Comparison of ENCODE assay signal across 21 cellular contexts in the genomic region with DNA sequence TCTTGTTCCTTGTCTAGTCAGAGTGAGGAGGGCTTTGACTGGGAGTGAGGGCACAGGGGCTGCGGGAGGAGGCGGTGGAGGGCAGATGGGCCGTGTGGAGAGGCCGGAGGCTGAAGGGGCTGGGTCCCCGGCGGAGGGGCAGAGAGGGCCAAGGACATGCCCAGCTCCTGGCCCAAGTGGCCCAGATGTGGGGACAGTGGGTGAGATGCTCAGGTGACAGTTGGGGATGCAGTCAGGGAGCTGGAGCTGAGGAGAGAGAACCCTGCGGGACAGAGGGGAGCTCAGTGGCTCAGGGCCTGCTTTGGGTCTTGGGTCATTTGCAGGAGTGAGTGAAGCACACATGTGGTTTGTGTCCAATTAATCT. TPM values are rescaled to one million over a fixed set of nuclear protein-coding genes. Genes with fewer than 3 reads are reported as not detected.
DNase-seq lines count a peak whose midpoint lies in the region; ATAC-seq and TF ChIP-seq lines count a peak whose summit lies in the region.
"Had no signal": no experiment of that assay in that cellular context is flagged by ENCODE, and none has a peak within 500 bp of the region (broad histone marks: within the 10 kb centered on the region; RNA-seq: fewer than 3 reads in every experiment).

No MANE protein-coding gene starts in this region.

- no peaks in the 10 kb centered on the region for H3K27me3 ChIP-seq in H9 (ENCODE audit: insufficient read depth, low read length)
- H3K27me3 ChIP-seq in mesenchymal stem cell (ENCODE audit: control insufficient read depth in 1 of 2, insufficient read depth in 1 of 2, low read length in 2 of 2), result no peaks in the 10 kb centered on the region

- H3K4me3 ChIP-seq in mesenchymal stem cell (ENCODE audit: insufficient read depth in 1 of 2, low read depth in 1 of 2, low read length in 2 of 2), result no peak overlapping the region

- H3K56ac ChIP-seq in H9 (ENCODE audit: insufficient read length, low read depth, low read length), result no peak overlapping the region

- H3K18ac ChIP-seq in H9 (ENCODE audit: insufficient read length, low read depth, low read length), result no peak overlapping the region
- H3K18ac ChIP-seq in mesenchymal stem cell (ENCODE audit: low read depth in 1 of 2, low read length in 2 of 2), result no peak overlapping the region

- H3K27me3 Mint-ChIP-seq in H9 (ENCODE audit: low read depth), result peaks cover 32% of the 10 kb centered on the region

- H2BK120ac ChIP-seq in H9 (ENCODE audit: low read depth, low read length, poor library complexity, severe bottlenecking) (no peak overlapping the region), mesenchymal stem cell (ENCODE audit: low read depth, low read length) (no peak overlapping the region)

- H2BK20ac ChIP-seq in H9 (ENCODE audit: low read depth, low read length, poor library complexity, severe bottlenecking), result no peak overlapping the region

- peak; percentile 45 for DNase-seq in activated effector memory CD4-positive, alpha-beta T cell treated with anti-CD3 and anti-CD28 coated beads, Interleukin-2, amount 50 U/mL, for 16 hours
- no peak for DNase-seq in activated effector memory CD4-positive, alpha-beta T cell treated with Interleukin-2 at 50 U/mL for 16 hours
- DNase-seq in H9, result peak; percentile 24
- DNase-seq in mesenchymal stem cell, result no peak
- no peak for DNase-seq in OCI-M1 (lab: John Stamatoyannopoulos, UW)
- DNase-seq: 8988T; AML-193; C1 segment of cervical spinal cord; CD4-positive, alpha-beta T cell; DMS153; DMS79 treated with DMSO at 0.1 percent for 48 hours; EL; GOT3; HCEC 1CT; HFFc6; IMR-90; Kasumi-1; KBM-7 had no signal

- no peaks in the 10 kb centered on the region for H3K79me2 ChIP-seq in H9 (ENCODE audit: insufficient read depth, low read length)

- ATAC-seq in HG02840 (IDR thresholded peaks at IDR 0.05; ENCODE audit: low FRiP score, unreplicated experiment), result no peak
- ATAC-seq in GM18861 (IDR thresholded peaks at IDR 0.05; ENCODE audit: unreplicated experiment), result no peak

- H2AK5ac ChIP-seq in H9 (ENCODE audit: insufficient read length, low read length), result no peak overlapping the region
- no peak overlapping the region for H2AK5ac ChIP-seq in mesenchymal stem cell (ENCODE audit: low read length, severe bottlenecking)

- H3K23ac ChIP-seq in H9 (ENCODE audit: insufficient read length, low read depth, low read length) (no peak overlapping the region), mesenchymal stem cell (ENCODE audit: low read length in 2 of 2) (no peak overlapping the region)

- H2BK12ac ChIP-seq in H9 (ENCODE audit: insufficient read length, low read depth, low read length), result no peak overlapping the region
- H2BK12ac ChIP-seq in mesenchymal stem cell (ENCODE audit: low read length in 2 of 2), result no peak overlapping the region

- H3K36me3 ChIP-seq in mesenchymal stem cell (ENCODE audit: control insufficient read depth in 1 of 2, insufficient read depth in 2 of 2, low read depth in 1 of 2, low read length in 2 of 2), result peaks cover 17 to 42% of the 10 kb centered on the region in 2 experiments

- H3K23me2 ChIP-seq in H9 (ENCODE audit: insufficient read length, low read depth, low read length, poor library complexity, severe bottlenecking), result no peaks in the 10 kb centered on the region

- H3K27ac ChIP-seq in H9 (ENCODE audit: insufficient read length, low read depth, low read length) (no peak overlapping the region), mesenchymal stem cell (ENCODE audit: low read length, poor library complexity, severe bottlenecking) (no peak overlapping the region)

- WGBS in H9 (ENCODE audit: extremely low coverage, insufficient read length, low lambda C conversion rate), result no CpG with 5 or more reads among the region's 7 CpGs
- WGBS in mesenchymal stem cell, result 98% methylated on average over 7 of the region's 7 CpGs

- H2BK5ac ChIP-seq in H9 (ENCODE audit: insufficient read length, low read length) (no peak overlapping the region), mesenchymal stem cell (ENCODE audit: low read depth, low read length, poor library complexity, severe bottlenecking) (no peak overlapping the region)

- H3K4me2 ChIP-seq in H9 (ENCODE audit: insufficient read depth, insufficient read length, low read length) (no peak overlapping the region), mesenchymal stem cell (ENCODE audit: low read length, poor library complexity, severe bottlenecking) (no peak overlapping the region)

- no peaks in the 10 kb centered on the region for H3K9me3 Mint-ChIP-seq in H9
- H3K9me3 Mint-ChIP-seq: CD4-positive, alpha-beta T cell; HFFc6 had no signal

- H3K4ac ChIP-seq in H9 (ENCODE audit: low read depth, low read length), result no peak overlapping the region
- no peak overlapping the region for H3K4ac ChIP-seq in mesenchymal stem cell (ENCODE audit: low read depth in 1 of 2, low read length in 2 of 2)

- no peak overlapping the region for H3T11ph ChIP-seq in H9 (ENCODE audit: low read length)

- H3K14ac ChIP-seq in H9 (ENCODE audit: insufficient read depth, low read length) (no peak overlapping the region), mesenchymal stem cell (ENCODE audit: low read length in 2 of 2) (no peak overlapping the region)

- no peaks in the 10 kb centered on the region for H4K20me1 ChIP-seq in H9 (ENCODE audit: control insufficient read depth, insufficient read depth, insufficient read length)

- H3K9ac ChIP-seq in H9 (ENCODE audit: extremely low read depth, insufficient read length, low read length), result no peak overlapping the region
- peak overlapping the region; percentile 74 for H3K9ac ChIP-seq in mesenchymal stem cell (ENCODE audit: low read length)

- H4K5ac ChIP-seq in H9 (ENCODE audit: insufficient read length, low read depth, low read length), result no peak overlapping the region

- H3K4me1 Mint-ChIP-seq in H9, result peaks cover 0 to 4% of the 10 kb centered on the region in 2 experiments; a peak in 1 of 4 replicates

- H2AFZ ChIP-seq in H9 (ENCODE audit: low read length) (no peak overlapping the region), mesenchymal stem cell (ENCODE audit: low read depth, low read length) (no peak overlapping the region)

- no peak for TF ChIP-seq CTCF in H9 (conservative IDR thresholded peaks at IDR 0.05)

- no peaks in the 10 kb centered on the region for H3K4me1 ChIP-seq in H9 (ENCODE audit: insufficient read depth, low read length)
- peaks cover 7% of the 10 kb centered on the region for H3K4me1 ChIP-seq in mesenchymal stem cell (ENCODE audit: control insufficient read depth, insufficient read depth, low read depth, low read length)

- no peaks in the 10 kb centered on the region for H3K79me1 ChIP-seq in H9 (ENCODE audit: insufficient read depth, low read depth, low read length, poor library complexity, severe bottlenecking)
- H3K79me1 ChIP-seq in mesenchymal stem cell (replicated peaks; ENCODE audit: low read length, poor library complexity, severe bottlenecking), result no peaks in the 10 kb centered on the region

- no peak overlapping the region for H4K8ac ChIP-seq in H9 (replicated peaks; ENCODE audit: insufficient read length, low read depth, low read length)
- H4K8ac ChIP-seq in mesenchymal stem cell (ENCODE audit: low read length), result no peak overlapping the region

- no peak overlapping the region for H3K27ac Mint-ChIP-seq in H9
- H3K27ac Mint-ChIP-seq: CD4-positive, alpha-beta T cell; HFFc6 had no signal

- no peak overlapping the region for H2BK15ac ChIP-seq in H9 (ENCODE audit: low read depth, low read length)
- no peak overlapping the region for H2BK15ac ChIP-seq in mesenchymal stem cell (ENCODE audit: low read depth, poor library complexity, severe bottlenecking)

- H4K91ac ChIP-seq in H9 (ENCODE audit: insufficient read length, low read depth, low read length), result no peak overlapping the region
- no peak overlapping the region for H4K91ac ChIP-seq in mesenchymal stem cell (ENCODE audit: low read length)

- H3K4me3 Mint-ChIP-seq in H9, result no peak overlapping the region
- H3K4me3 Mint-ChIP-seq: CD4-positive, alpha-beta T cell; HFFc6 had no signal

- H3K9me3 ChIP-seq in H9 (ENCODE audit: control insufficient read depth, low read depth, low read length) (no peaks in the 10 kb centered on the region), mesenchymal stem cell (ENCODE audit: control insufficient read depth, low read length) (peaks cover 1% of the 10 kb centered on the region)

- H3K36me3 Mint-ChIP-seq in H9 (ENCODE audit: insufficient read depth in 1 of 3, low read depth in 3 of 3), result no peaks in the 10 kb centered on the region

RNA-seq across cellular contexts. Expression of a gene that starts 26.5 kb away (rescaled TPM):
- total RNA-seq in H9 (2021), result not detected in 2 replicates
- polyA plus RNA-seq in mesenchymal stem cell (2013, experiment 1 of 2), result 0.01 TPM
- polyA plus RNA-seq in mesenchymal stem cell (2013, experiment 2 of 2), result not detected
- total RNA-seq: HT-29, IMR-90 had no signal

RNA-seq across cellular contexts. Expression of a gene that starts 33.1 kb away (rescaled TPM):
- total RNA-seq in H9 (2021), result 28.5 and 28.8 TPM in 2 replicates
- 11.4 TPM for polyA plus RNA-seq in mesenchymal stem cell (2013, experiment 1 of 2)
- 11.1 TPM for polyA plus RNA-seq in mesenchymal stem cell (2013, experiment 2 of 2)

Comparison
In these comparisons a context has a peak if more than half of its experiments do, and no peak if none do; other contexts are left out.
1. DNase-seq: peak in activated effector memory CD4-positive, alpha-beta T cell treated with anti-CD3 and anti-CD28 coated beads, Interleukin-2, amount 50 U/mL, for 16 hours (single experiment) and H9 (single experiment); none in activated effector memory CD4-positive, alpha-beta T cell treated with Interleukin-2 at 50 U/mL for 16 hours (single experiment), mesenchymal stem cell (single experiment) and OCI-M1 (single experiment).